Comparison of ENCODE assay signal across 20 cellular contexts in the genomic region with DNA sequence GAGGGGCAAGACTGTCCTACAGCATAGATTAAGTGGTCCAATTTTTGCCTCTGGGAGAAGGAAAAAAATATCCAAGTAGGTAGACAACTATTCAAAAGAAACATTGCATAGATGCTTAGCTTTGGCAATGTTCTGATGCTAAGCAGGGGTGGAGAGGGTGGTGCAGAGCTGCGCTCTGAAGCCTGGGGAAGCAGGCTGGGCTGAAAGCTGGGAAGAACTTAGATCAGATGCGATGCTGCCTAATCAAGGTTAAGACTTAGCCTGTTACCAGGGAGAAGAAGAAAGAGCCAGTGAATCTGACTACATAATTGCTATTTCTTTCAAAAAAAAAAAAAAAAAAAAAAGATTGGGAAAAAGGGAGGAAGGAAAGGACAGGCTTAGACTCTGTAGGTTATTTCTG.
"Had no signal": no experiment of that assay in that cellular context is flagged by ENCODE, and none has a peak within 500 bp of the region (broad histone marks: within the 10 kb centered on the region; RNA-seq: fewer than 3 reads in every experiment).

No MANE protein-coding gene starts in this region.

- H3K27ac Mint-ChIP-seq: dendritic cell treated with granulocyte-macrophage colony-stimulating factor and Interleukin-4, amounts not matched to agents 40 ng/mL and 50 ng/mL, for 4 days; effector memory CD8-positive, alpha-beta T cell; endodermal cell had no signal

- ATAC-seq: effector memory CD8-positive, alpha-beta T cell; esophagus mucosa; foreskin keratinocyte; gastrocnemius medialis; gastroesophageal sphincter; heart left ventricle; heart right ventricle had no signal

- H3K4me1 Mint-ChIP-seq: endodermal cell had no signal

- DNase-seq: colonic mucosa; cortex of kidney; dermis blood vessel endothelial cell; dorsolateral prefrontal cortex; effector CD4-positive, alpha-beta T cell; effector CD8-positive, alpha-beta T cell; effector memory CD4-positive, alpha-beta T cell; effector memory CD8-positive, alpha-beta T cell; endodermal cell; erythroblast; esophagus squamous epithelium; foreskin fibroblast; foreskin keratinocyte; foreskin melanocyte; gastrocnemius medialis; heart left ventricle; heart right ventricle had no signal

- H3K4me3 Mint-ChIP-seq: dendritic cell treated with granulocyte-macrophage colony-stimulating factor and Interleukin-4, amounts not matched to agents 40 ng/mL and 50 ng/mL, for 4 days; effector memory CD8-positive, alpha-beta T cell; endodermal cell had no signal

- H3K9me3 Mint-ChIP-seq: dendritic cell treated with granulocyte-macrophage colony-stimulating factor and Interleukin-4, amounts not matched to agents 40 ng/mL and 50 ng/mL, for 4 days; endodermal cell had no signal
